ENCODE assay signal across 13 cellular contexts in the genomic region with DNA sequence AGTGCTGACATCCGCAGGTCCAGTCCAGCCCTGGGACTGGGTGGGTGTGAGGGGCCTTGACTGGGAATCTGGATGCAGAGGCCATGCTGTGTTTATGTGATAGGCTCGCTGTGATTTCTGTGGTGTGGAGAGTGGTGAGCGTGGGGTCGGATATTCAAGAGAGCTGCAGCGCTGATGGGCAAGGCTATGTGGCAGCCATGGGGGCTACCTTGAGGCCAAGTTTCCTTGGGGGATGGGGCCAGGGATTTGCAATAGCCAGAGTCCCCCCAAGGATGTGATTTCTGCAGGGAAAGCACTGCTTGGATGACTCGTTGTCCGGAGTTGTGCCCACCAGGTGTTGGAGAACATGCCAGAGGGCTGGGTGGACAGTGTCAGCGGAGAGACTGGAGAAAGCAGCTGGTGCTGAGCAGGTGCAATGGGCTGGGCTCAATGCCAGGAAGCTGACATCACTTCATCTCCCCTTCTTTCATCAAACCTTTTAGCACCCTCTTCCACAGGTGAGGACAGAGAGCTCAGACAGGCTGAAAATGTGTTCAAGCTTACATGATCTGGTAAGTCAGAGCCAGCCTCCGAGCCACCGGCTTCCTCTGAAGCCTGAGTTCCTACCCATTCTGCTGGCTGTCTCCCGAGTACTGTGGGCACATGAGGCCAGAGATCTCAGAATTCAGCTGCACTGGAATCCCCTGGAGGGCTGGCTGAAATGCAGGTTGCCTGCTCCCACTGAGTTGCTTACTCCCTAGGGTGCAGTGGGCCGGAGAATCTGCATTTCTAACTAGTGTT.
A peak's percentile ranks its signal among the peaks of the same experiment; 100 is the strongest.
DNase-seq lines count a peak whose midpoint lies in the region; ATAC-seq and TF ChIP-seq lines count a peak whose summit lies in the region.
"Had no signal": no experiment of that assay in that cellular context is flagged by ENCODE, and none has a peak within 500 bp of the region (broad histone marks: within the 10 kb centered on the region; RNA-seq: fewer than 3 reads in every experiment).

No MANE protein-coding gene starts in this region.

- H3K36me3 ChIP-seq in hepatocyte (replicated peaks; ENCODE audit: insufficient read depth, low read depth), result no peaks in the 10 kb centered on the region

- no peak overlapping the region for H3K4me3 ChIP-seq in hepatocyte

- DNase-seq in COR-L47 (lab: John Stamatoyannopoulos, UW) (peak; percentile 91), NCI-H1417 treated with DMSO at 0.1 percent for 48 hours (lab: John Stamatoyannopoulos, UW) (peak; percentile 88), NCI-H526 treated with DMSO at 0.1 percent for 48 hours (lab: John Stamatoyannopoulos, UW) (peak; percentile 8), hepatocyte (ENCODE audit: low spot score) (no peak)
- DNase-seq in activated effector memory CD4-positive, alpha-beta T cell treated with anti-CD3 and anti-CD28 coated beads, Interleukin-2, amount 50 U/mL, for 16 hours, result no peak
- DNase-seq in activated naive CD4-positive, alpha-beta T cell treated with Interleukin-2 at 50 U/mL for 16 hours, result no peak
- DNase-seq: activated CD8-positive, alpha-beta T cell treated with anti-CD3 and anti-CD28 coated beads for 36 hours; activated naive CD4-positive, alpha-beta T cell treated with anti-CD3 and anti-CD28 coated beads, Interleukin-2, amount 50 U/mL, for 16 hours; Kasumi-1; PC-3 had no signal

- no peaks in the 10 kb centered on the region for H3K9me2 ChIP-seq in hepatocyte (replicated peaks; ENCODE audit: insufficient read depth)

- peak overlapping the region; percentile 90 for H3K27ac ChIP-seq in hepatocyte

- no peak overlapping the region for H2AFZ ChIP-seq in hepatocyte

- TF ChIP-seq CTCF in hepatocyte (IDR thresholded peaks at IDR 0.05; ENCODE audit: poor library complexity), result no peak

- no peak overlapping the region for H3K4me2 ChIP-seq in hepatocyte

- peaks cover 74% of the 10 kb centered on the region for H3K4me1 ChIP-seq in hepatocyte (ENCODE audit: insufficient read depth)

- H4K20me1 ChIP-seq in hepatocyte (ENCODE audit: insufficient read depth, poor library complexity, severe bottlenecking), result no peaks in the 10 kb centered on the region

- no peaks in the 10 kb centered on the region for H3K79me2 ChIP-seq in hepatocyte

- ATAC-seq in HG02884 (IDR thresholded peaks at IDR 0.05; ENCODE audit: unreplicated experiment) (no peak), HG03565 (IDR thresholded peaks at IDR 0.05; ENCODE audit: unreplicated experiment) (no peak)
- ATAC-seq: activated CD8-positive, alpha-beta T cell treated with anti-CD3 and anti-CD28 coated beads for 36 hours; esophagus mucosa; PC-3 had no signal

- 74% methylated on average over 12 of the region's 12 CpGs for WGBS in hepatocyte (ENCODE audit: low lambda C conversion rate, missing lambda C conversion rate)

- H3K9me3 ChIP-seq in hepatocyte (ENCODE audit: low read depth), result no peaks in the 10 kb centered on the region

- no peaks in the 10 kb centered on the region for H3K27me3 ChIP-seq in hepatocyte

Comparison
In these comparisons a context has a peak if more than half of its experiments do, and no peak if none do; other contexts are left out.
1. DNase-seq: peak in COR-L47 (single experiment), NCI-H1417 treated with DMSO at 0.1 percent for 48 hours (single experiment) and NCI-H526 treated with DMSO at 0.1 percent for 48 hours (single experiment); none in hepatocyte (single experiment), activated effector memory CD4-positive, alpha-beta T cell treated with anti-CD3 and anti-CD28 coated beads, Interleukin-2, amount 50 U/mL, for 16 hours (single experiment) and activated naive CD4-positive, alpha-beta T cell treated with Interleukin-2 at 50 U/mL for 16 hours (single experiment).